ENCODE assay signal across 9 cellular contexts in genomic region chr12:50024804-50025186, GRCh38. TPM values are rescaled to one million over a fixed set of nuclear protein-coding genes. Genes with fewer than 3 reads are reported as not detected.
DNase-seq lines count a peak whose midpoint lies in the region; ATAC-seq lines count a peak whose summit lies in the region.
"Had no signal": no experiment of that assay in that cellular context is flagged by ENCODE, and none has a peak within 500 bp of the region (broad histone marks: within the 10 kb centered on the region; RNA-seq: fewer than 3 reads in every experiment).

No MANE protein-coding gene starts in this region.

- H3K27ac Mint-ChIP-seq in activated CD8-positive, alpha-beta memory T cell treated with anti-CD3 and anti-CD28 coated beads, Interleukin-2, amount 10 ng/mL, durations not matched to agents 7 days and 5 days: peak overlapping the region; percentile 96
- peak overlapping the region; percentile 91 for H3K27ac Mint-ChIP-seq in activated CD4-positive, alpha-beta memory T cell treated with anti-CD3 and anti-CD28 coated beads for 36 hours

- no peak for DNase-seq in activated CD8-positive, alpha-beta memory T cell treated with anti-CD3 and anti-CD28 coated beads, Interleukin-2, amount 10 ng/mL, durations not matched to agents 7 days and 5 days
- DNase-seq in activated CD8-positive, alpha-beta memory T cell treated with anti-CD3 and anti-CD28 coated beads for 24 hours: no peak
- no peak for DNase-seq in activated CD4-positive, alpha-beta memory T cell treated with anti-CD3 and anti-CD28 coated beads for 36 hours
- no peak for DNase-seq in stimulated activated naive CD8-positive, alpha-beta T cell treated with anti-CD3 and anti-CD28 coated beads, Interleukin-15, Interleukin-2, amounts not matched to agents 100 U/mL and 50 U/mL, for 24 hours
- DNase-seq in occipital lobe (lab: John Stamatoyannopoulos, UW): no peak
- no peak for DNase-seq in effector CD4-positive, alpha-beta T cell

- intact Hi-C loops in activated CD4-positive, alpha-beta memory T cell treated with anti-CD3 and anti-CD28 coated beads for 36 hours (cut with micrococcal nuclease): no loop called here

- peak overlapping the region; percentile 91 for H3K4me3 Mint-ChIP-seq in activated CD8-positive, alpha-beta memory T cell treated with anti-CD3 and anti-CD28 coated beads, Interleukin-2, amount 10 ng/mL, durations not matched to agents 7 days and 5 days
- H3K4me3 Mint-ChIP-seq in activated CD4-positive, alpha-beta memory T cell treated with anti-CD3 and anti-CD28 coated beads for 36 hours: peak overlapping the region; percentile 94

- H3K4me1 Mint-ChIP-seq in activated CD8-positive, alpha-beta memory T cell treated with anti-CD3 and anti-CD28 coated beads, Interleukin-2, amount 10 ng/mL, durations not matched to agents 7 days and 5 days: peaks cover 38% of the 10 kb centered on the region
- H3K4me1 Mint-ChIP-seq in activated CD4-positive, alpha-beta memory T cell treated with anti-CD3 and anti-CD28 coated beads for 36 hours (ENCODE audit: low read depth): peaks cover 14% of the 10 kb centered on the region

- H3K36me3 ChIP-seq in iPS-18a (ENCODE audit: control insufficient read depth, low read depth, low read length): no peaks in the 10 kb centered on the region

- H3K9me3 ChIP-seq in iPS-18a (ENCODE audit: control insufficient read depth, low read depth, low read length): no peaks in the 10 kb centered on the region

- H3K27me3 ChIP-seq in iPS-18a (ENCODE audit: control insufficient read depth, insufficient read depth, low read length): no peaks in the 10 kb centered on the region

- H3K4me3 ChIP-seq in iPS-18a (ENCODE audit: low read length): peak overlapping the region; percentile 92

- peaks cover 38% of the 10 kb centered on the region for H3K36me3 Mint-ChIP-seq in activated CD8-positive, alpha-beta memory T cell treated with anti-CD3 and anti-CD28 coated beads, Interleukin-2, amount 10 ng/mL, durations not matched to agents 7 days and 5 days
- peaks cover 17% of the 10 kb centered on the region for H3K36me3 Mint-ChIP-seq in activated CD4-positive, alpha-beta memory T cell treated with anti-CD3 and anti-CD28 coated beads for 36 hours

- H3K9ac ChIP-seq in iPS-18a (ENCODE audit: low read length): peak overlapping the region; percentile 78

- no peaks in the 10 kb centered on the region for H3K4me1 ChIP-seq in iPS-18a (ENCODE audit: control insufficient read depth, low read depth, low read length)

- H3K9me3 Mint-ChIP-seq in activated CD8-positive, alpha-beta memory T cell treated with anti-CD3 and anti-CD28 coated beads, Interleukin-2, amount 10 ng/mL, durations not matched to agents 7 days and 5 days (ENCODE audit: low read depth): no peaks in the 10 kb centered on the region
- no peaks in the 10 kb centered on the region for H3K9me3 Mint-ChIP-seq in activated CD4-positive, alpha-beta memory T cell treated with anti-CD3 and anti-CD28 coated beads for 36 hours

- peak; percentile 38 for ATAC-seq in activated CD8-positive, alpha-beta memory T cell treated with anti-CD3 and anti-CD28 coated beads, Interleukin-2, amount 10 ng/mL, durations not matched to agents 7 days and 5 days
- ATAC-seq in HG03159 (IDR thresholded peaks at IDR 0.05; ENCODE audit: unreplicated experiment): peak; percentile 4
- ATAC-seq in stimulated activated naive CD8-positive, alpha-beta T cell treated with anti-CD3 and anti-CD28 coated beads, Interleukin-15, Interleukin-2, amounts not matched to agents 100 U/mL and 50 U/mL, for 24 hours: peak; percentile 26

- CTCF ChIA-PET in activated CD8-positive, alpha-beta memory T cell treated with anti-CD3 and anti-CD28 coated beads, Interleukin-2, amount 10 ng/mL, durations not matched to agents 7 days and 5 days (lab: Charles Lee): interaction anchor here (0.9 to 7.1 kb wide), 10 partner anchors 14 to 79 kb away, joined by 3 to 44 read pairs (median 4); no protein-coding TSS in a partner anchor
- CTCF ChIA-PET in activated CD4-positive, alpha-beta memory T cell treated with anti-CD3 and anti-CD28 coated beads for 36 hours (lab: Charles Lee): interaction anchor here (0.7 to 2.8 kb wide), 9 partner anchors 11 to 157 kb away, joined by 3 to 17 read pairs (median 7); partner anchors contain the start of gene COX14

- POLR2A ChIA-PET in activated CD4-positive, alpha-beta memory T cell treated with anti-CD3 and anti-CD28 coated beads for 36 hours (lab: Charles Lee): interaction anchor here (0.6 to 1.3 kb wide), 5 partner anchors 15 to 143 kb away, joined by 3 to 6 read pairs (median 3); partner anchors contain the start of genes COX14 and SMARCD1

- H3K27ac ChIP-seq in iPS-18a (ENCODE audit: low read length): no peak overlapping the region

- H3K27me3 Mint-ChIP-seq in activated CD8-positive, alpha-beta memory T cell treated with anti-CD3 and anti-CD28 coated beads, Interleukin-2, amount 10 ng/mL, durations not matched to agents 7 days and 5 days: no peaks in the 10 kb centered on the region
- peaks cover 2% of the 10 kb centered on the region for H3K27me3 Mint-ChIP-seq in activated CD4-positive, alpha-beta memory T cell treated with anti-CD3 and anti-CD28 coated beads for 36 hours

RNA-seq across cellular contexts. Expression of gene RACGAP1, which starts 0.5 kb away (rescaled TPM):
- 100 to 1,000 TPM; 180 to 198 TPM for total RNA-seq in activated CD8-positive, alpha-beta memory T cell treated with anti-CD3 and anti-CD28 coated beads, Interleukin-2, amount 10 ng/mL, durations not matched to agents 7 days and 5 days
- 100 to 1,000 TPM; 145 to 152 TPM for total RNA-seq in activated CD4-positive, alpha-beta memory T cell treated with anti-CD3 and anti-CD28 coated beads for 36 hours
- total RNA-seq in occipital lobe: 22.0 TPM

RNA-seq across cellular contexts. Expression of gene ASIC1, which starts 32.6 kb away (rescaled TPM):
- total RNA-seq in activated CD8-positive, alpha-beta memory T cell treated with anti-CD3 and anti-CD28 coated beads, Interleukin-2, amount 10 ng/mL, durations not matched to agents 7 days and 5 days: 10 to 100 TPM; 19.0 to 28.3 TPM
- 1 to 10 TPM; 1.1 to 1.6 TPM for total RNA-seq in activated CD4-positive, alpha-beta memory T cell treated with anti-CD3 and anti-CD28 coated beads for 36 hours
- 16.2 TPM for total RNA-seq in occipital lobe

RNA-seq across cellular contexts. Expression of gene AQP6, which starts 52.0 kb away (rescaled TPM):
- not detected for total RNA-seq in activated CD8-positive, alpha-beta memory T cell treated with anti-CD3 and anti-CD28 coated beads, Interleukin-2, amount 10 ng/mL, durations not matched to agents 7 days and 5 days
- total RNA-seq in activated CD4-positive, alpha-beta memory T cell treated with anti-CD3 and anti-CD28 coated beads for 36 hours: not detected
- total RNA-seq in occipital lobe: 0.62 TPM
- total RNA-seq: glomerular endothelial cell had no signal
